ENCODE assay signal across 18 cellular contexts in the genomic region with DNA sequence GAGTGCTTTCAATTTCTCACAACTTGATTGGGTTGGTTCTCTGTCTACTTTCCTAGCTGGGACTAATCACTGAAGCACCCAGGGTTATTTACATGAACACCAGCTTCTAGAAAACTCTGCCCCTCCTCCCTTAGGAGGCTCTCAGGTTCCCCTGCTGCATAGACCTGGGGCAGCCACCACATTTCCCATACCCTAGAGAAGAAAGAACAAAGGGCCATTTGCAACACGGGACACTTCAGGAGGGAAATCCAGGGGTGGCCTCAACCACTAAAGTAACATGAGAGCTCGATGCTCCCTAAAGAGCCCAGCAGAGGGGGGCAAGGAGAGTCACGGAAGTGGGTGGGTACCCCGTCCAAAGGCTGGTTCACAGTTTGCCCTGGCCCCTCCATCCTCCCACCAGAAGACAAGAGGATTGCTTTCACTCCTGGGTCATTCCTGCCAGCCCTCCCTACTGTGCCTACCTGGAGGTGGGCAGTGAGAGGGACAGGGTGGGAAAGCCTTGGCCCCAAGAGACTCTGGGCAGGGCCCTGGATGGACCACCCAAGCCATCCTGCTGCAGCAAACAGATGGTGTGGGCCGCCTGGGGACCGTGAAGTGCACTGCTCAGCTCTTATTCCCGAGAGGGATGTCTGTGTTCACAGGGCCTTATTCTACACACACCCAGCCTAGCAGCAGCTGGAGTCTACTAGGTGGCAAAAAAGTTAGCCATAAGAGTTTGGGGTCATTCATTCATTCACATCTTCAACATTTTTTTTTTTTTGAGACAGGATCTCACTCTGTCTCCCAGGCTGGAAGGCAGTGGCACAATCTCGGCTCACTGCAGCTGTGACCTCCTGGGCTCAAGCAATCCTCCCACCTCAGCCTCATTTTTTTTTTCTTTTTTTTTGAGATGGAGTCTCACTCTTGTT.
DNase-seq lines count a peak whose midpoint lies in the region; ATAC-seq and TF ChIP-seq lines count a peak whose summit lies in the region.
"Had no signal": no experiment of that assay in that cellular context is flagged by ENCODE, and none has a peak within 500 bp of the region (broad histone marks: within the 10 kb centered on the region; RNA-seq: fewer than 3 reads in every experiment).

No MANE protein-coding gene starts in this region.

- intact Hi-C loops in body of pancreas (cut with DNase I) = no loop called here

- peak; percentile 73 for DNase-seq in NCI-H524 treated with DMSO at 0.1 percent for 48 hours (lab: John Stamatoyannopoulos, UW)
- DNase-seq in neuronal stem cell (ENCODE audit: low spot score) = no peak
- DNase-seq in NCI-H187 (lab: John Stamatoyannopoulos, UW) = no peak
- DNase-seq in SIG-M5 (lab: John Stamatoyannopoulos, UW) = no peak
- no peak for DNase-seq in body of pancreas
- DNase-seq: activated CD4-positive, CD25-positive, alpha-beta regulatory T cell treated with anti-CD3 and anti-CD28 coated beads, Interleukin-2, amount 50 U/mL, for 72 hours; AML-193; cortex of kidney; foreskin melanocyte; MV-4-11; NCI-H345; stimulated activated CD4-positive, alpha-beta T cell treated with anti-CD3 and anti-CD28 coated beads, Interleukin-4, amount 100 ng/mL, for 24 hours; stimulated activated CD8-positive, alpha-beta memory T cell treated with anti-CD3 and anti-CD28 coated beads, Interleukin-4, amount 100 ng/mL, for 48 hours; testis had no signal

- H3K4me1 ChIP-seq in neuronal stem cell (ENCODE audit: control insufficient read depth in 2 of 2, insufficient read depth in 1 of 2, low read depth in 1 of 2, low read length in 2 of 2) (peaks cover 20 to 30% of the 10 kb centered on the region in 2 donors), body of pancreas (peaks cover 58% of the 10 kb centered on the region)

- H3K9ac ChIP-seq in neuronal stem cell (ENCODE audit: low read depth, low read length, poor library complexity) = no peak overlapping the region

- TF ChIP-seq POLR2A in body of pancreas (IDR thresholded peaks at IDR 0.05) = no peak

- no peak overlapping the region for H3K4me2 ChIP-seq in neuronal stem cell (ENCODE audit: insufficient read depth, low read length, poor library complexity, severe bottlenecking)

- H2BK120ac ChIP-seq in neuronal stem cell (ENCODE audit: low read depth, low read length) = no peak overlapping the region

- H3K27ac ChIP-seq in neuronal stem cell (replicated peaks; ENCODE audit: low read length) = no peak overlapping the region
- no peak overlapping the region for H3K27ac ChIP-seq in body of pancreas
- H3K27ac ChIP-seq: SJSA1 had no signal

- no peaks in the 10 kb centered on the region for H3K79me1 ChIP-seq in neuronal stem cell (ENCODE audit: low read depth, low read length)

- H3K4ac ChIP-seq in neuronal stem cell (ENCODE audit: low read length) = no peak overlapping the region

- no peak overlapping the region for H3K23ac ChIP-seq in neuronal stem cell (ENCODE audit: low read depth, low read length, poor library complexity)

- no peak overlapping the region for H2BK15ac ChIP-seq in neuronal stem cell (ENCODE audit: low read length)

- H4K91ac ChIP-seq in neuronal stem cell (ENCODE audit: low read depth, low read length, poor library complexity) = no peak overlapping the region

- H3K27me3 ChIP-seq in neuronal stem cell (ENCODE audit: control insufficient read depth in 3 of 3, insufficient read depth in 3 of 3, low read depth in 1 of 3, low read length in 3 of 3) (no peaks in the 10 kb centered on the region), body of pancreas (no peaks in the 10 kb centered on the region)
- H3K27me3 ChIP-seq: SJSA1, testis had no signal

- ATAC-seq in GM18520 (IDR thresholded peaks at IDR 0.05; ENCODE audit: unreplicated experiment) = peak; percentile 37
- peak; percentile 34 for ATAC-seq in HG02798 (IDR thresholded peaks at IDR 0.05; ENCODE audit: poor library complexity, unreplicated experiment)
- ATAC-seq in body of pancreas = no peak
- ATAC-seq: left lobe of liver had no signal

- H3K36me3 ChIP-seq in neuronal stem cell (replicated peaks in 1 of 2; ENCODE audit: control insufficient read depth in 2 of 2, insufficient read depth in 2 of 2, low read length in 2 of 2) = no peaks in the 10 kb centered on the region
- no peaks in the 10 kb centered on the region for H3K36me3 ChIP-seq in body of pancreas (replicated peaks in 1 of 2; ENCODE audit: insufficient read depth in 1 of 2, low read depth in 2 of 2)
- H3K36me3 ChIP-seq: SJSA1 had no signal

- peak overlapping the region; percentile 66 for H2BK12ac ChIP-seq in neuronal stem cell (ENCODE audit: low read length)

- no peak overlapping the region for H4K8ac ChIP-seq in neuronal stem cell (ENCODE audit: low read depth, low read length)

- TF ChIP-seq CTCF in body of pancreas (IDR thresholded peaks at IDR 0.05) = no peak

- no CpG with 5 or more reads among the region's 8 CpGs for WGBS in neuronal stem cell (ENCODE audit: extremely low coverage in 2 of 2, insufficient read length in 2 of 2, insufficient replicate concordance in 1 of 2), 2 donors
- WGBS in body of pancreas, 2 donors = 78 to 93% methylated on average over 8 of the region's 8 CpGs

- no peak overlapping the region for H2AFZ ChIP-seq in neuronal stem cell (ENCODE audit: low read length)

- H3K18ac ChIP-seq in neuronal stem cell (ENCODE audit: low read length) = peak overlapping the region; percentile 77

- peak overlapping the region; percentile 67 for H2AK5ac ChIP-seq in neuronal stem cell (ENCODE audit: low read depth, low read length)

- H3K14ac ChIP-seq in neuronal stem cell (ENCODE audit: low read length) = no peak overlapping the region

- H2BK5ac ChIP-seq in neuronal stem cell (ENCODE audit: low read length) = no peak overlapping the region

- H3K4me3 ChIP-seq in neuronal stem cell (ENCODE audit: low read length in 2 of 2) (no peak overlapping the region), body of pancreas (no peak overlapping the region)
- H3K4me3 ChIP-seq: SJSA1, testis had no signal

- H3K9me3 ChIP-seq in neuronal stem cell (replicated peaks in 1 of 2; ENCODE audit: control insufficient read depth in 2 of 2, insufficient read depth in 1 of 2, low read depth in 1 of 2, low read length in 2 of 2) (no peaks in the 10 kb centered on the region), body of pancreas (no peaks in the 10 kb centered on the region)
- H3K9me3 ChIP-seq: SJSA1, testis had no signal
